In the genomic region with DNA sequence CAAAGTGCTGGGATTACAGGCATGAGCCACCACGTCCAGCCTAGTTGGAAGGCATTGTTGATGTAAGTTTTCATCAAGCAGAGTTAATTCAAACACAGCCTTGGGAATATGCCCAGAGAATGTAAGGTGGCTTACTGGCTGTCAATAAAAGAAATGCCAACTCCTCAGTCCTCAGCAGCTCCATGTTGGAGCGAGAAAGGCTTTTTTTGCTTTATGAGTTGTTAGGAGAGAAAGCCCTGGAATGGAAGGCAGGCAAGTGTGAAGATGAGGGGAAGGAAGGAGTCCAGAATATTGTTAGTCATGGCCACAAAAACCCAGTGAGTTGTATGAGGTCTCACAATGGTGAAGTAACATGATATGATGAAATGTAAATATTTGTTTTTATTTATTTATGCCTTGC, we compare ENCODE assay signal across 1 cellular context.
A peak's percentile ranks its signal among the peaks of the same experiment; 100 is the strongest.
TF ChIP-seq lines count a peak whose summit lies in the region.

No MANE protein-coding gene starts in this region.

TF ChIP-seq in HepG2, 621 proteins besides CTCF, POLR2A, EP300 and RAD21 (continued from another document):
- TF ChIP-seq, protein P1, sequence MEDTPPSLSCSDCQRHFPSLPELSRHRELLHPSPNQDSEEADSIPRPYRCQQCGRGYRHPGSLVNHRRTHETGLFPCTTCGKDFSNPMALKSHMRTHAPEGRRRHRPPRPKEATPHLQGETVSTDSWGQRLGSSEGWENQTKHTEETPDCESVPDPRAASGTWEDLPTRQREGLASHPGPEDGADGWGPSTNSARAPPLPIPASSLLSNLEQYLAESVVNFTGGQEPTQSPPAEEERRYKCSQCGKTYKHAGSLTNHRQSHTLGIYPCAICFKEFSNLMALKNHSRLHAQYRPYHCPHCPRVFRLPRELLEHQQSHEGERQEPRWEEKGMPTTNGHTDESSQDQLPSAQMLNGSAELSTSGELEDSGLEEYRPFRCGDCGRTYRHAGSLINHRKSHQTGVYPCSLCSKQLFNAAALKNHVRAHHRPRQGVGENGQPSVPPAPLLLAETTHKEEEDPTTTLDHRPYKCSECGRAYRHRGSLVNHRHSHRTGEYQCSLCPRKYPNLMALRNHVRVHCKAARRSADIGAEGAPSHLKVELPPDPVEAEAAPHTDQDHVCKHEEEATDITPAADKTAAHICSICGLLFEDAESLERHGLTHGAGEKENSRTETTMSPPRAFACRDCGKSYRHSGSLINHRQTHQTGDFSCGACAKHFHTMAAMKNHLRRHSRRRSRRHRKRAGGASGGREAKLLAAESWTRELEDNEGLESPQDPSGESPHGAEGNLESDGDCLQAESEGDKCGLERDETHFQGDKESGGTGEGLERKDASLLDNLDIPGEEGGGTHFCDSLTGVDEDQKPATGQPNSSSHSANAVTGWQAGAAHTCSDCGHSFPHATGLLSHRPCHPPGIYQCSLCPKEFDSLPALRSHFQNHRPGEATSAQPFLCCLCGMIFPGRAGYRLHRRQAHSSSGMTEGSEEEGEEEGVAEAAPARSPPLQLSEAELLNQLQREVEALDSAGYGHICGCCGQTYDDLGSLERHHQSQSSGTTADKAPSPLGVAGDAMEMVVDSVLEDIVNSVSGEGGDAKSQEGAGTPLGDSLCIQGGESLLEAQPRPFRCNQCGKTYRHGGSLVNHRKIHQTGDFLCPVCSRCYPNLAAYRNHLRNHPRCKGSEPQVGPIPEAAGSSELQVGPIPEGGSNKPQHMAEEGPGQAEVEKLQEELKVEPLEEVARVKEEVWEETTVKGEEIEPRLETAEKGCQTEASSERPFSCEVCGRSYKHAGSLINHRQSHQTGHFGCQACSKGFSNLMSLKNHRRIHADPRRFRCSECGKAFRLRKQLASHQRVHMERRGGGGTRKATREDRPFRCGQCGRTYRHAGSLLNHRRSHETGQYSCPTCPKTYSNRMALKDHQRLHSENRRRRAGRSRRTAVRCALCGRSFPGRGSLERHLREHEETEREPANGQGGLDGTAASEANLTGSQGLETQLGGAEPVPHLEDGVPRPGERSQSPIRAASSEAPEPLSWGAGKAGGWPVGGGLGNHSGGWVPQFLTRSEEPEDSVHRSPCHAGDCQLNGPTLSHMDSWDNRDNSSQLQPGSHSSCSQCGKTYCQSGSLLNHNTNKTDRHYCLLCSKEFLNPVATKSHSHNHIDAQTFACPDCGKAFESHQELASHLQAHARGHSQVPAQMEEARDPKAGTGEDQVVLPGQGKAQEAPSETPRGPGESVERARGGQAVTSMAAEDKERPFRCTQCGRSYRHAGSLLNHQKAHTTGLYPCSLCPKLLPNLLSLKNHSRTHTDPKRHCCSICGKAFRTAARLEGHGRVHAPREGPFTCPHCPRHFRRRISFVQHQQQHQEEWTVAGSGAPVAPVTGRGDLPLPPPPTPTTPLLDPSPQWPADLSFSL (CRISPR knock-in tag; IDR thresholded peaks at IDR 0.05): peak; percentile 49; the same call in 1 of the 2 replicates
- TF ChIP-seq, protein P2, sequence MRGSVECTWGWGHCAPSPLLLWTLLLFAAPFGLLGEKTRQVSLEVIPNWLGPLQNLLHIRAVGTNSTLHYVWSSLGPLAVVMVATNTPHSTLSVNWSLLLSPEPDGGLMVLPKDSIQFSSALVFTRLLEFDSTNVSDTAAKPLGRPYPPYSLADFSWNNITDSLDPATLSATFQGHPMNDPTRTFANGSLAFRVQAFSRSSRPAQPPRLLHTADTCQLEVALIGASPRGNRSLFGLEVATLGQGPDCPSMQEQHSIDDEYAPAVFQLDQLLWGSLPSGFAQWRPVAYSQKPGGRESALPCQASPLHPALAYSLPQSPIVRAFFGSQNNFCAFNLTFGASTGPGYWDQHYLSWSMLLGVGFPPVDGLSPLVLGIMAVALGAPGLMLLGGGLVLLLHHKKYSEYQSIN (CRISPR knock-in tag; IDR thresholded peaks at IDR 0.05; ENCODE audit: borderline replicate concordance): no peak
- peak; percentile 32 for TF ChIP-seq RBM22 (optimal IDR thresholded peaks at IDR 0.05; ENCODE audit: low read length)
- 0 out of 2 replicates have a peak, but pooled peaks have one; percentile 31 for TF ChIP-seq ZMYM3 (CRISPR knock-in tag; IDR thresholded peaks at IDR 0.05)
- TF ChIP-seq GATAD2A (CRISPR knock-in tag; IDR thresholded peaks at IDR 0.05): peak; percentile 34; the same call in 1 of the 2 replicates
- no peak for TF ChIP-seq ZBTB21 (CRISPR knock-in tag; IDR thresholded peaks at IDR 0.05)
- peak; percentile 28; the same call in 1 of the 2 replicates for TF ChIP-seq ARID4A (CRISPR knock-in tag; IDR thresholded peaks at IDR 0.05; ENCODE audit: borderline replicate concordance)
- TF ChIP-seq ZNF790 (CRISPR knock-in tag; IDR thresholded peaks at IDR 0.05; ENCODE audit: borderline replicate concordance): 0 out of 2 replicates have a peak, but pooled peaks have one; percentile 37
- no peak for TF ChIP-seq ZNF879 (CRISPR knock-in tag; IDR thresholded peaks at IDR 0.05)
- 0 out of 2 replicates have a peak, but pooled peaks have one; percentile 27 for TF ChIP-seq FOXC1 (CRISPR knock-in tag; IDR thresholded peaks at IDR 0.05; ENCODE audit: borderline replicate concordance)
- no peak for TF ChIP-seq ELF1 (CRISPR knock-in tag; IDR thresholded peaks at IDR 0.05)
TF ChIP-seq in HepG2: peak in this region for 7.
